Comparison of ENCODE assay signal across 16 cellular contexts in genomic region chr3:194587438-194587931, GRCh38. TPM values are rescaled to one million over a fixed set of nuclear protein-coding genes. Genes with fewer than 3 reads are reported as not detected.
DNase-seq lines count a peak whose midpoint lies in the region; ATAC-seq and TF ChIP-seq lines count a peak whose summit lies in the region.
"Had no signal": no experiment of that assay in that cellular context is flagged by ENCODE, and none has a peak within 500 bp of the region (broad histone marks: within the 10 kb centered on the region; RNA-seq: fewer than 3 reads in every experiment).

No MANE protein-coding gene starts in this region.

- H3K4me3 Mint-ChIP-seq in Caco-2 (ENCODE audit: unreplicated experiment) = no peak overlapping the region
- H3K4me3 Mint-ChIP-seq: memory B cell had no signal

- H3K4me1 ChIP-seq in heart right ventricle (peaks cover 0 to 48% (median 23%) of the 10 kb centered on the region in 9 donors), skeletal muscle satellite cell (ENCODE audit: control insufficient read depth, insufficient read depth, low read length) (peaks cover 31% of the 10 kb centered on the region), Caco-2 (peaks cover 16% of the 10 kb centered on the region)

- TF ChIP-seq CTCF in heart right ventricle (IDR thresholded peaks at IDR 0.05) (no peak), Caco-2 (IDR thresholded peaks at IDR 0.05; ENCODE audit: insufficient read depth in 1 of 2, low read depth in 1 of 2, low read length in 1 of 2, severe bottlenecking in 1 of 2, unreplicated experiment in 1 of 2) (no peak)

- peaks cover 15% of the 10 kb centered on the region for H3K4me1 Mint-ChIP-seq in Caco-2 (ENCODE audit: low read depth, unreplicated experiment)

- intact Hi-C loops in heart right ventricle (cut with DNase I) (loop anchor here in 1 of 10 donors (10.0 kb wide), 1 partner anchor 253 kb away; no protein-coding TSS in a partner anchor), Caco-2 (cut with micrococcal nuclease; ENCODE audit: unreplicated experiment) (no loop called here)

- no peak overlapping the region for H3K27ac Mint-ChIP-seq in Caco-2 (ENCODE audit: unreplicated experiment)
- H3K27ac Mint-ChIP-seq: memory B cell had no signal

- H3K27me3 ChIP-seq in heart right ventricle = no peaks in the 10 kb centered on the region
- no peaks in the 10 kb centered on the region for H3K27me3 ChIP-seq in skeletal muscle satellite cell (ENCODE audit: control insufficient read depth, insufficient read depth, low read length)
- H3K27me3 ChIP-seq in Caco-2 (replicated peaks; ENCODE audit: control insufficient read depth, insufficient read depth, low read length) = no peaks in the 10 kb centered on the region
- H3K27me3 ChIP-seq: right lobe of liver had no signal

- DNase-seq in Daoy (ENCODE audit: low read depth) (peak; percentile 58), astrocyte of the hippocampus (ENCODE audit: low read depth, low spot score) (peak; percentile 86), heart right ventricle (peak; percentile 67 to 70), activated gamma-delta T cell treated with Interleukin-2 at 50 U/mL for 16 hours (no peak), Caco-2 (no peak), GM19238 (ENCODE audit: insufficient read length, low spot score) (no peak)
- DNase-seq: activated CD4-positive, alpha-beta T cell treated with anti-CD3 and anti-CD28 coated beads for 1 hour; CD4-positive, CD25-positive, alpha-beta regulatory T cell; central memory CD4-positive, alpha-beta T cell; NCI-H1417 treated with DMSO at 0.1 percent for 48 hours; NCI-H82; right lobe of liver had no signal

- POLR2A ChIA-PET in Caco-2 (lab: Charles Lee) = interaction anchor here (1.1 kb wide), 1 partner anchor 9 kb away, joined by 4 read pairs; no protein-coding TSS in a partner anchor

- H3K27me3 Mint-ChIP-seq in Caco-2 (ENCODE audit: insufficient read depth, unreplicated experiment) = no peaks in the 10 kb centered on the region
- H3K27me3 Mint-ChIP-seq: CD4-positive, CD25-positive, alpha-beta regulatory T cell; memory B cell had no signal

- peaks cover 14% of the 10 kb centered on the region for H3K36me3 Mint-ChIP-seq in Caco-2 (ENCODE audit: insufficient read depth, unreplicated experiment)
- H3K36me3 Mint-ChIP-seq: CD4-positive, CD25-positive, alpha-beta regulatory T cell; memory B cell had no signal

- CTCF ChIA-PET in Caco-2 (lab: Charles Lee) = interaction anchor here (1.3 kb wide), 1 partner anchor 115 kb away, joined by 4 read pairs; no protein-coding TSS in a partner anchor

- ATAC-seq in heart right ventricle (peak in 5 of 8 donors; percentile 30 to 38 (median 36)), HG03565 (IDR thresholded peaks at IDR 0.05; ENCODE audit: unreplicated experiment) (no peak)
- ATAC-seq: right lobe of liver had no signal

- no peaks in the 10 kb centered on the region for H3K9me3 ChIP-seq in heart right ventricle
- H3K9me3 ChIP-seq in skeletal muscle satellite cell (replicated peaks; ENCODE audit: low read length) = no peaks in the 10 kb centered on the region
- no peaks in the 10 kb centered on the region for H3K9me3 ChIP-seq in Caco-2
- H3K9me3 ChIP-seq: right lobe of liver had no signal

- no peaks in the 10 kb centered on the region for H3K9me3 Mint-ChIP-seq in Caco-2 (ENCODE audit: unreplicated experiment)
- H3K9me3 Mint-ChIP-seq: activated T-helper 1 cell treated with anti-CD3 and anti-CD28 coated beads, Interleukin-12 subunit alpha, Interleukin-12 subunit beta, Interleukin-2, Interleukin-4 antibody, amounts not matched to agents 30 ng/mL and 10 ng/mL and 1 ng/mL, durations not matched to agents 14 hours and 24 hours and 36 hours had no signal

- peak overlapping the region; percentile 7 for H3K4me2 ChIP-seq in skeletal muscle satellite cell (ENCODE audit: low read length)

- H3K27ac ChIP-seq in heart right ventricle = peak overlapping the region in 7 of 10 donors; percentile 17 to 81 (median 61)
- H3K27ac ChIP-seq: right lobe of liver had no signal

- H3K9ac ChIP-seq in skeletal muscle satellite cell (ENCODE audit: low read depth, low read length) = peak overlapping the region; percentile 52

- 68 to 72% methylated on average over 14 of the region's 14 CpGs for WGBS in heart right ventricle, 2 donors

- H3K36me3 ChIP-seq in heart right ventricle = peaks cover 0 to 43% (median 0%) of the 10 kb centered on the region in 9 donors
- peaks cover 44% of the 10 kb centered on the region for H3K36me3 ChIP-seq in skeletal muscle satellite cell (ENCODE audit: insufficient read depth, low read length)
- no peaks in the 10 kb centered on the region for H3K36me3 ChIP-seq in Caco-2 (ENCODE audit: control insufficient read depth, insufficient read depth, low read length)
- H3K36me3 ChIP-seq: right lobe of liver had no signal

- no peak overlapping the region for H3K4me3 ChIP-seq in heart right ventricle
- no peak overlapping the region for H3K4me3 ChIP-seq in skeletal muscle satellite cell (ENCODE audit: low read length)
- H3K4me3 ChIP-seq in Caco-2 (ENCODE audit: low read depth, low read length) = no peak overlapping the region
- H3K4me3 ChIP-seq: right lobe of liver had no signal

- BruUV-seq in Caco-2 (replicated peaks; lab: Mats Ljungman, UMichigan) = no TSS peak

RNA-seq across cellular contexts. Expression of gene TMEM44, which starts 45.7 kb away (rescaled TPM):
- 8.8 and 12.9 TPM in 2 replicates for total RNA-seq in Daoy (2014; rRNA removed; shearing (Covaris generic))
- total RNA-seq in heart right ventricle (1 to 10 TPM; 3.1 to 9.5 (median 4.5) TPM), Caco-2 (2022) (11.8 and 16.3 TPM in 2 replicates)
- polyA plus RNA-seq in heart right ventricle = 10 to 100 TPM in 1 of 2 donors, 1 to 10 TPM in 1; 8.2 to 21.9 TPM
- total RNA-seq in skeletal muscle satellite cell (2012; rRNA removed) = 12.5 and 15.2 TPM in 2 replicates

Comparison
In these comparisons a context has a peak if more than half of its experiments do, and no peak if none do; other contexts are left out.
1. DNase-seq: peak in Daoy (single experiment), astrocyte of the hippocampus (single experiment) and heart right ventricle (2 of 2); none in activated gamma-delta T cell treated with Interleukin-2 at 50 U/mL for 16 hours (single experiment), Caco-2 (0 of 2) and GM19238 (single experiment).